In the genomic region with DNA sequence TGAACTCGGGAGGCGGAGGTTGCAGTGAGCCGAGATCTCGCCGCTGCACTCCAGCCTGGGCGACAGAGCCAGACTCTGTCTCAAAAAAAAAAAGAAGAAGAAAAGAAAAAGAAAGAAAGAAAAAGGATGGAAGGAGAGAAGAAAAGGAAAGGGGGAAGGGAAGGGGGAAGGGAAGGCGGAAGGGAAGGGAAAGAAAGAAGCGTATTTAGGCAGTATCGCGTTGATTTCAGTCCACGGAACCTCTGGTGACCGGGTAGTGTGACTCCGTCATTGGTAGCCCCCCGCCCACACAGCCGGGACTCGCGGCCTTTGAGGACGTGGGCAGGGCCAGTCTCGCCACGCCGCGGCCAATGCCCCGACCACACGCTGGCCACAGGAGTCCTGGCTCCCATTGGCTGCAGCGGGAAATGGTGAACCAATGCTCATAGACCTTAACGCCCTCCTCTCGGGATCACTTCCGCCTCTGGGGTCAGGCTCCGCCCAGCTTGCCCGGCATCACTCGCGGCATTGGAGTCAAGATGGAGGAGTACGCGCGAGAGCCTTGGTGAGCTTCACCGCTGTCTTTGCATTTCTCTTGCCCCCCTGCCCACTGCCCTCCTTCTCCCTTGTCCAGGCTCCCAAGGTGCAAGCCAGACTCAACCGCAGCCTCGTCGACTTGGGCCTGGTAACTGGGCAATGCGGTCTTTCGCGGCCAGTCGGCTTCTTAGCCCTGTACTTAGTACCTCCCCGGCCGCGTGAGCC, we compare ENCODE assay signal across 8 cellular contexts. TPM values are rescaled to one million over a fixed set of nuclear protein-coding genes. Genes with fewer than 3 reads are reported as not detected.
DNase-seq lines count a peak whose midpoint lies in the region; ATAC-seq, FAIRE-seq and TF ChIP-seq lines count a peak whose summit lies in the region.

A gene (plus strand): TSS at position 495 of the 741 bp plus-strand sequence. CDS start 24 bp downstream, at position 519.

- H3K27me3 ChIP-seq in pancreas (no peaks in the 10 kb centered on the region), tibial artery (no peaks in the 10 kb centered on the region)

- H3K4me3 ChIP-seq in GM12864 (ENCODE audit: low read depth, low read length) (peak within 1 kb of the TSS; percentile 81), pancreas (peak within 1 kb of the TSS; percentile 69 to 85 (median 78)), tibial artery (peak within 1 kb of the TSS; percentile 69 to 76)

- peak; percentile 84 for FAIRE-seq in pancreas (lab: Jason Lieb, UNC)

- H3K4me1 ChIP-seq in pancreas (peaks cover 0 to 12% (median 11%) of the 10 kb centered on the region in 3 donors), tibial artery (peaks cover 0 to 34% (median 14%) of the 10 kb centered on the region in 4 donors)

- peak; percentile 93 for DNase-seq in GM12864 (ENCODE audit: low read depth)
- peak; percentile 89 to 99 (median 95) for DNase-seq in NCI-H1417 (lab: John Stamatoyannopoulos, UW)
- DNase-seq in SW 1271 (lab: John Stamatoyannopoulos, UW) = peak; percentile 87 to 91
- DNase-seq in activated naive CD8-positive, alpha-beta T cell treated with anti-CD3 and anti-CD28 coated beads, Interleukin-2, amount 50 U/mL, for 16 hours (ENCODE audit: low read depth, low spot score) = peak; percentile 86
- peak; percentile 98 for DNase-seq in Right ventricle myocardium superior
- DNase-seq in pancreas = peak; percentile 93 to 97 (median 95)
- peak; percentile 98 for DNase-seq in tibial artery

- H3K9me3 ChIP-seq in pancreas (no peaks in the 10 kb centered on the region), tibial artery (no peaks in the 10 kb centered on the region)

- intact Hi-C loops in Right ventricle myocardium superior (cut with DNase I) (no loop called here), pancreas (cut with DNase I) (no loop called here), tibial artery (cut with DNase I; ENCODE audit: low total_unique reads) (no loop called here)

- H3K27ac ChIP-seq in pancreas (peak within 1 kb of the TSS; percentile 66 to 90 (median 78)), tibial artery (peak within 1 kb of the TSS; percentile 86 to 91)

- peaks cover 2 to 17% (median 11%) of the 10 kb centered on the region in 3 donors for H3K36me3 ChIP-seq in pancreas
- peaks cover 14 to 24% (median 19%) of the 10 kb centered on the region in 3 donors for H3K36me3 ChIP-seq in tibial artery

- ATAC-seq in HG02759 (IDR thresholded peaks at IDR 0.05; ENCODE audit: unreplicated experiment) (peak; percentile 99), Right ventricle myocardium superior (ENCODE audit: poor library complexity) (peak; percentile 100), pancreas (peak; percentile 100)

- TF ChIP-seq CTCF in GM12864 (IDR thresholded peaks at IDR 0.05; ENCODE audit: low read depth, low read length, missing control alignments) (no peak), pancreas (IDR thresholded peaks at IDR 0.05) (no peak), tibial artery (IDR thresholded peaks at IDR 0.05) (no peak)

- 0 to 1% methylated on average over 46 of the region's 46 CpGs for WGBS in pancreas, 2 donors

RNA-seq across cellular contexts. Expression of the gene that starts here (rescaled TPM):
- total RNA-seq in Right ventricle myocardium superior = 76.5 TPM
- 10 to 100 TPM in 5 of 6 donors, 1 to 10 TPM in 1; 7.9 to 17.8 (median 17.1) TPM for total RNA-seq in pancreas
- polyA plus RNA-seq in pancreas = 10 to 100 TPM; 18.1 to 28.2 TPM

Comparison
In these comparisons a context has a peak if more than half of its experiments do, and no peak if none do; other contexts are left out.
1. Peak in every context shown above with its lines: DNase-seq, ATAC-seq, H3K4me3 ChIP-seq and H3K27ac ChIP-seq.